ENCODE assay signal across 2 cellular contexts in the genomic region with DNA sequence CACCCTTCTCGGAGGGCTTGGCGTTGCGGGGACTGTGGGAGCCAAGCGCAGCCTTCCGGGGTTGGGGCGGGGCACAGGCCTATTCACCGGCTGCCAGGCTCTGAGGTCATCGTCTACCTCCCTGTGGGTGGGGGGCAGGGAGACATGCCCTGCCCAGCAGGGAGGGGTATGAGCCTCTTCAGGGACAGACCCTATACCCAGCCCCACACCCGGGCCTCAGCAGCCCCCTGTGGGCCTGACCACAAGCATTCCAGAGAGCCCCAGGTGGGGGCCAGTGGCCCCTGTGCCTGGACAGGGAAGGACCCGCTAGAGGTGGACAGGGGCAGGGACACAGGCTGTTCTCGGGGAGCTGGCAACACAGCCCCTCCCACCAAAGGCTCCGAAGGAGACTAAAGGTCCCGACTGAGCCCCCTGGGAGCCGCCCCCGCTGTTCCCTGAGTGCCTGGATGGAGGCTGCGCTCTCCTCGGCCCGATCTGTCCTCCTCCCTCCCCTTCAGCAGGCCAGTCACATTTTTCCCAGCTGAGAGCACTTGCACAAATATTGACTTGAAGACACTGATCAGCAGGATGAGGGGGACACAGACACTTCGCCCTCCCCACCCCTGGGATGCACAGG.
TF ChIP-seq lines count a peak whose summit lies in the region.

No MANE protein-coding gene starts in this region.

TF ChIP-seq in SK-N-SH, 30 proteins besides CTCF, POLR2A, EP300 and RAD21 (continued from another document):
- TF ChIP-seq CHD2 (IDR thresholded peaks at IDR 0.05; ENCODE audit: low read length, partially characterized antibody) (no peak), EZH2phosphoT487 (IDR thresholded peaks at IDR 0.05; ENCODE audit: borderline replicate concordance, low read depth) (no peak)

TF ChIP-seq in SK-N-SH treated with all-trans-retinoic acid at 6 μM for 48 hours, 23 proteins besides CTCF, POLR2A, EP300 and RAD21 (continued from another document):
- TF ChIP-seq, protein P1, sequence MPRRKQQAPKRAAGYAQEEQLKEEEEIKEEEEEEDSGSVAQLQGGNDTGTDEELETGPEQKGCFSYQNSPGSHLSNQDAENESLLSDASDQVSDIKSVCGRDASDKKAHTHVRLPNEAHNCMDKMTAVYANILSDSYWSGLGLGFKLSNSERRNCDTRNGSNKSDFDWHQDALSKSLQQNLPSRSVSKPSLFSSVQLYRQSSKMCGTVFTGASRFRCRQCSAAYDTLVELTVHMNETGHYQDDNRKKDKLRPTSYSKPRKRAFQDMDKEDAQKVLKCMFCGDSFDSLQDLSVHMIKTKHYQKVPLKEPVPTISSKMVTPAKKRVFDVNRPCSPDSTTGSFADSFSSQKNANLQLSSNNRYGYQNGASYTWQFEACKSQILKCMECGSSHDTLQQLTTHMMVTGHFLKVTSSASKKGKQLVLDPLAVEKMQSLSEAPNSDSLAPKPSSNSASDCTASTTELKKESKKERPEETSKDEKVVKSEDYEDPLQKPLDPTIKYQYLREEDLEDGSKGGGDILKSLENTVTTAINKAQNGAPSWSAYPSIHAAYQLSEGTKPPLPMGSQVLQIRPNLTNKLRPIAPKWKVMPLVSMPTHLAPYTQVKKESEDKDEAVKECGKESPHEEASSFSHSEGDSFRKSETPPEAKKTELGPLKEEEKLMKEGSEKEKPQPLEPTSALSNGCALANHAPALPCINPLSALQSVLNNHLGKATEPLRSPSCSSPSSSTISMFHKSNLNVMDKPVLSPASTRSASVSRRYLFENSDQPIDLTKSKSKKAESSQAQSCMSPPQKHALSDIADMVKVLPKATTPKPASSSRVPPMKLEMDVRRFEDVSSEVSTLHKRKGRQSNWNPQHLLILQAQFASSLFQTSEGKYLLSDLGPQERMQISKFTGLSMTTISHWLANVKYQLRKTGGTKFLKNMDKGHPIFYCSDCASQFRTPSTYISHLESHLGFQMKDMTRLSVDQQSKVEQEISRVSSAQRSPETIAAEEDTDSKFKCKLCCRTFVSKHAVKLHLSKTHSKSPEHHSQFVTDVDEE (CRISPR knock-in tag; IDR thresholded peaks at IDR 0.05) = no peak
- TF ChIP-seq CSDC2 (CRISPR knock-in tag; IDR thresholded peaks at IDR 0.05) (no peak), ZNF8 (CRISPR knock-in tag; IDR thresholded peaks at IDR 0.05) (no peak), ZNF70 (CRISPR knock-in tag; IDR thresholded peaks at IDR 0.05) (no peak)
